Comparison of ENCODE assay signal across 32 cellular contexts in the genomic region with DNA sequence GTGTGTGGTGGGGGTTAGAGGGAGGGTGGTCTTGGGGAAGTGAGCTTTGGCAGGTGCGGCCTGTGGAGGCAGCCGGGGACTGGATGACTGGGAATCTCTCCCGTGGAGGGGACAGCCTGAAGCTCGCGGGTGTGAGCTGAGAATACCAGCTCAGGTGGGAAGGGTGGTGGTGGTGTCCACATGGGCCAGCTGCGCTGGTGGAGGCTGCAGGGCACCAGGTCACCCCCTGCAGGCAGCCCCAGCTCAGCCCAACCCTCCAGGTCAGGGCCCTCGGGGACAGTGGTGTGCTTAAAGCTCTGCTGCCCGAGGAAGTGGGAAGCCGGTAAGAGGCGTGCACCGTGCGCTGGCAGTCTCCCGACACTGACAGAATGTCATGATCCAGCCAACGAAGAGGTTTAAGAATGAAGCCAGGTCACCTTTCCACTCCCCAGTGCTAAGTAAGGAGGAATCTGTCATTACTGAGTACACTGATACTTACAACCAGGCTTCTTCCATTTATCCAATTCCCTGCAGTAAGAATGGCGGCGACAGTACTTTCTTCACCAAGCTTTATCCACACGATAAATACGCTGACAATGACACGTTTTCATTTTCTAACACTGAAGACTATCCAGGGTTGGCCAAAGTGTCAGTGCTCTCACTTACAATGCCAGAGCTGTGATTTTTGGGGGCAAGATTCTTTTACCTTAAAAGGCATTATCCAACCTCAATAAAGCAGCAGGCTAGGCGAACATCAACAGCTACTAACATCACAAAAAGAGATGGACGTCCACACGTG.
"Had no signal": no experiment of that assay in that cellular context is flagged by ENCODE, and none has a peak within 500 bp of the region (broad histone marks: within the 10 kb centered on the region; RNA-seq: fewer than 3 reads in every experiment).

No MANE protein-coding gene starts in this region.

- H3K27ac ChIP-seq: breast epithelium, colonic mucosa, dorsolateral prefrontal cortex, parathyroid adenoma, psoas muscle, right atrium auricular region, testis, transverse colon, uterus had no signal

- H3K4me1 ChIP-seq: breast epithelium, colonic mucosa, parathyroid adenoma, psoas muscle, right atrium auricular region, testis, transverse colon, uterus had no signal

- H3K27me3 Mint-ChIP-seq: activated CD4-positive, alpha-beta memory T cell treated with anti-CD3 and anti-CD28 coated beads, Interleukin-2, amount 10 ng/mL, durations not matched to agents 7 days and 5 days; activated CD4-positive, alpha-beta T cell treated with anti-CD3 and anti-CD28 coated beads, Interleukin-2, amount 10 ng/mL, durations not matched to agents 7 days and 5 days; activated naive CD4-positive, alpha-beta T cell treated with anti-CD3 and anti-CD28 coated beads, Interleukin-2, amount 50 U/mL, for 24 hours; activated naive CD8-positive, alpha-beta T cell treated with anti-CD3 and anti-CD28 coated beads, Interleukin-2, amount 50 U/mL, for 24 hours; activated T-helper 17 cell treated with anti-CD3 and anti-CD28 coated beads, Interleukin-2, amount 50 U/mL, for 72 hours; central memory CD8-positive, alpha-beta T cell; stimulated activated naive B cell treated with anti-CD40 and anti-IgM and Interleukin-4, amounts not matched to agents 10 μg/mL and 1 μg/mL and 100 μg/mL, for 72 hours had no signal

- H3K36me3 Mint-ChIP-seq: activated naive CD4-positive, alpha-beta T cell treated with anti-CD3 and anti-CD28 coated beads, Interleukin-2, amount 50 U/mL, for 24 hours; naive B cell had no signal

- H3K9ac ChIP-seq: parathyroid adenoma had no signal

- H3K36me3 ChIP-seq: colonic mucosa, right atrium auricular region, uterus had no signal

- H3K79me2 ChIP-seq: parathyroid adenoma had no signal

- H3K4me3 ChIP-seq: breast epithelium, colonic mucosa, dorsolateral prefrontal cortex, psoas muscle, right atrium auricular region, testis, transverse colon, uterus had no signal

- H3K27me3 ChIP-seq: breast epithelium, colonic mucosa, dorsolateral prefrontal cortex, right atrium auricular region, testis, transverse colon, uterus had no signal

- DNase-seq: activated CD4-positive, alpha-beta memory T cell treated with anti-CD3 and anti-CD28 coated beads, Interleukin-2, amount 10 ng/mL, durations not matched to agents 7 days and 5 days; activated CD4-positive, alpha-beta T cell treated with anti-CD3 and anti-CD28 coated beads for 1 hour; activated CD4-positive, alpha-beta T cell treated with anti-CD3 and anti-CD28 coated beads, Interleukin-2, amount 10 ng/mL, durations not matched to agents 7 days and 5 days; activated naive CD8-positive, alpha-beta T cell treated with anti-CD3 and anti-CD28 coated beads, Interleukin-2, amount 50 U/mL, for 24 hours; activated T-cell treated with anti-CD3 and anti-CD28 coated beads, Interleukin-2, amount 50 U/mL, for 4 hours; amygdala; colonic mucosa; dorsolateral prefrontal cortex; effector memory CD4-positive, alpha-beta T cell; left ventricle myocardium superior; mammary epithelial cell; naive B cell; nephron progenitor cell; nucleus accumbens; stimulated activated CD4-positive, alpha-beta T cell treated with anti-CD3 and anti-CD28 coated beads, Interleukin-15, amount 100 ng/mL, for 24 hours; stimulated activated CD4-positive, alpha-beta T cell treated with anti-CD3 and anti-CD28 coated beads, Interleukin-2, amount 100 ng/mL, for 24 hours; stimulated activated naive B cell treated with anti-CD40 and anti-IgM and Interleukin-4, amounts not matched to agents 10 μg/mL and 1 μg/mL and 100 μg/mL, for 72 hours; T1000; testis; transverse colon; uterus had no signal

- H2AFZ ChIP-seq: parathyroid adenoma had no signal

- H3K9me3 ChIP-seq: colonic mucosa, psoas muscle, right atrium auricular region, testis, transverse colon, uterus had no signal

- H3K9me3 Mint-ChIP-seq: activated CD4-positive, alpha-beta memory T cell treated with anti-CD3 and anti-CD28 coated beads, Interleukin-2, amount 10 ng/mL, durations not matched to agents 7 days and 5 days; activated CD4-positive, alpha-beta T cell treated with anti-CD3 and anti-CD28 coated beads, Interleukin-2, amount 10 ng/mL, durations not matched to agents 7 days and 5 days; activated naive CD4-positive, alpha-beta T cell treated with anti-CD3 and anti-CD28 coated beads, Interleukin-2, amount 50 U/mL, for 24 hours; activated naive CD8-positive, alpha-beta T cell treated with anti-CD3 and anti-CD28 coated beads, Interleukin-2, amount 50 U/mL, for 24 hours; activated T-cell treated with anti-CD3 and anti-CD28 coated beads, Interleukin-2, amount 50 U/mL, for 4 hours; activated T-helper 17 cell treated with anti-CD3 and anti-CD28 coated beads, Interleukin-2, amount 50 U/mL, for 72 hours; central memory CD8-positive, alpha-beta T cell; mesothelial cell of epicardium; naive B cell; nephron progenitor cell; stimulated activated naive B cell treated with anti-CD40 and anti-IgM and Interleukin-4, amounts not matched to agents 10 μg/mL and 1 μg/mL and 100 μg/mL, for 72 hours; T-helper 1 cell treated with Interleukin-12 subunit alpha and Interleukin-12 subunit beta and Interleukin-4 antibody, amounts not matched to agents 30 μg/mL and 1 μg/mL, for 36 hours had no signal

- ATAC-seq: activated naive CD8-positive, alpha-beta T cell treated with anti-CD3 and anti-CD28 coated beads, Interleukin-2, amount 50 U/mL, for 24 hours; activated T-cell treated with anti-CD3 and anti-CD28 coated beads, Interleukin-2, amount 50 U/mL, for 4 hours; activated T-helper 17 cell treated with anti-CD3 and anti-CD28 coated beads, Interleukin-2, amount 50 U/mL, for 72 hours; left ventricle myocardium superior; psoas muscle; stimulated activated naive B cell treated with anti-CD40 and anti-IgM and Interleukin-4, amounts not matched to agents 10 μg/mL and 1 μg/mL and 100 μg/mL, for 72 hours had no signal

- H3K27ac Mint-ChIP-seq: activated CD4-positive, alpha-beta memory T cell treated with anti-CD3 and anti-CD28 coated beads, Interleukin-2, amount 10 ng/mL, durations not matched to agents 7 days and 5 days; activated CD4-positive, alpha-beta T cell treated with anti-CD3 and anti-CD28 coated beads, Interleukin-2, amount 10 ng/mL, durations not matched to agents 7 days and 5 days; activated naive CD4-positive, alpha-beta T cell treated with anti-CD3 and anti-CD28 coated beads, Interleukin-2, amount 50 U/mL, for 24 hours; activated naive CD8-positive, alpha-beta T cell treated with anti-CD3 and anti-CD28 coated beads, Interleukin-2, amount 50 U/mL, for 24 hours; activated T-helper 17 cell treated with anti-CD3 and anti-CD28 coated beads, Interleukin-2, amount 50 U/mL, for 72 hours; mesothelial cell of epicardium; T-helper 1 cell treated with Interleukin-12 subunit alpha and Interleukin-12 subunit beta and Interleukin-4 antibody, amounts not matched to agents 30 μg/mL and 1 μg/mL, for 36 hours had no signal

- FAIRE-seq: frontal cortex, islet of Langerhans had no signal

- H3K4me3 Mint-ChIP-seq: activated CD4-positive, alpha-beta memory T cell treated with anti-CD3 and anti-CD28 coated beads, Interleukin-2, amount 10 ng/mL, durations not matched to agents 7 days and 5 days; activated CD4-positive, alpha-beta T cell treated with anti-CD3 and anti-CD28 coated beads, Interleukin-2, amount 10 ng/mL, durations not matched to agents 7 days and 5 days; activated naive CD4-positive, alpha-beta T cell treated with anti-CD3 and anti-CD28 coated beads, Interleukin-2, amount 50 U/mL, for 24 hours; activated naive CD8-positive, alpha-beta T cell treated with anti-CD3 and anti-CD28 coated beads, Interleukin-2, amount 50 U/mL, for 24 hours; activated T-cell treated with anti-CD3 and anti-CD28 coated beads, Interleukin-2, amount 50 U/mL, for 4 hours; activated T-helper 17 cell treated with anti-CD3 and anti-CD28 coated beads, Interleukin-2, amount 50 U/mL, for 72 hours; central memory CD8-positive, alpha-beta T cell; mesothelial cell of epicardium; nephron progenitor cell; stimulated activated naive B cell treated with anti-CD40 and anti-IgM and Interleukin-4, amounts not matched to agents 10 μg/mL and 1 μg/mL and 100 μg/mL, for 72 hours; T-helper 1 cell treated with Interleukin-12 subunit alpha and Interleukin-12 subunit beta and Interleukin-4 antibody, amounts not matched to agents 30 μg/mL and 1 μg/mL, for 36 hours had no signal

- H3K4me1 Mint-ChIP-seq: activated CD4-positive, alpha-beta memory T cell treated with anti-CD3 and anti-CD28 coated beads, Interleukin-2, amount 10 ng/mL, durations not matched to agents 7 days and 5 days; activated CD4-positive, alpha-beta T cell treated with anti-CD3 and anti-CD28 coated beads, Interleukin-2, amount 10 ng/mL, durations not matched to agents 7 days and 5 days; activated naive CD4-positive, alpha-beta T cell treated with anti-CD3 and anti-CD28 coated beads, Interleukin-2, amount 50 U/mL, for 24 hours; activated naive CD8-positive, alpha-beta T cell treated with anti-CD3 and anti-CD28 coated beads, Interleukin-2, amount 50 U/mL, for 24 hours; activated T-helper 17 cell treated with anti-CD3 and anti-CD28 coated beads, Interleukin-2, amount 50 U/mL, for 72 hours; central memory CD8-positive, alpha-beta T cell had no signal
